In the genomic region with DNA sequence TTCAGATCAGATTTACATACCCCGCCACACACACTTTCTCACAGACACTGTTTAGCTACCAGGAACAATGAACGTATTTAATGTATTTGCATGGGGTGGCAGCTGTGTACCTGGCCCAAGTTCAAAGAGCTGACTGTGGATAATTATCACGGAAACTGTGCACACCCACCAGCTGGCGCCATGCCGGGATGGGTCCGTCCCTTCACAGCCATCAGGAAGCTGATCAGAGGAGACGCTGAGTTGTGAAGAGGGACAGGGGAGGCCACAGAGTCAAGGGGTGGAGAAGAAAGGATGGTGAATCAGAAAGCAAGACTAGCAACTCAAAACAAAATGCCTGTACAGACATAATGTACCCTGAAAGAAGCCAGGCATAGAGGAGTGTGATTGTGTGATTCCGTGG, we compare ENCODE assay signal across 10 cellular contexts. TPM values are rescaled to one million over a fixed set of nuclear protein-coding genes. Genes with fewer than 3 reads are reported as not detected.
DNase-seq lines count a peak whose midpoint lies in the region; ATAC-seq and TF ChIP-seq lines count a peak whose summit lies in the region.
"Had no signal": no experiment of that assay in that cellular context is flagged by ENCODE, and none has a peak within 500 bp of the region (broad histone marks: within the 10 kb centered on the region; RNA-seq: fewer than 3 reads in every experiment).

No MANE protein-coding gene starts in this region.

- H3K4me3 ChIP-seq in GM12865 (ENCODE audit: low read depth, low read length) (no peak overlapping the region), H7 (ENCODE audit: insufficient read depth, low read depth, low read length) (no peak overlapping the region)

- no peak for ATAC-seq in HG02840 (IDR thresholded peaks at IDR 0.05; ENCODE audit: low FRiP score, unreplicated experiment)
- ATAC-seq: left lobe of liver had no signal

- TF ChIP-seq CTCF in GM12865 (IDR thresholded peaks at IDR 0.05; ENCODE audit: insufficient read depth, low read depth, low read length, missing control alignments), result no peak

- no peaks in the 10 kb centered on the region for H3K27me3 ChIP-seq in H7 (ENCODE audit: control insufficient read depth, insufficient read depth, low read length)

- no peaks in the 10 kb centered on the region for H3K36me3 ChIP-seq in H7 (replicated peaks; ENCODE audit: control insufficient read depth, insufficient read depth, low read length)

- DNase-seq in GM12865 (ENCODE audit: low read depth) (peak; percentile 40), NCI-H1105 treated with DMSO at 0.1 percent for 48 hours (lab: John Stamatoyannopoulos, UW) (peak; percentile 82), pons (ENCODE audit: low spot score) (peak; percentile 68), H7 (no peak), GF-D8 (lab: John Stamatoyannopoulos, UW) (no peak), glomerular visceral epithelial cell (ENCODE audit: extremely low spot score) (no peak)
- peak; percentile 29 for DNase-seq in activated T-cell treated with anti-CD3 and anti-CD28 coated beads, Interleukin-2, amount 50 U/mL, for 1 hour
- DNase-seq: NCI-H1930 had no signal

RNA-seq across cellular contexts. Expression of a gene that starts 13.1 kb away (rescaled TPM):
- total RNA-seq in H7 (2014; rRNA removed; shearing (Covaris generic)), result 0.11 and 0.17 TPM in 2 replicates
- total RNA-seq: left lobe of liver had no signal

RNA-seq across cellular contexts. Expression of a gene that starts 49.0 kb away (rescaled TPM):
- not detected in 2 replicates for total RNA-seq in H7 (2014; rRNA removed; shearing (Covaris generic))

Comparison
In these comparisons a context has a peak if more than half of its experiments do, and no peak if none do; other contexts are left out.
1. DNase-seq: peak in GM12865 (single experiment), NCI-H1105 treated with DMSO at 0.1 percent for 48 hours (single experiment), activated T-cell treated with anti-CD3 and anti-CD28 coated beads, Interleukin-2, amount 50 U/mL, for 1 hour (single experiment) and pons (single experiment); none in H7 (single experiment), GF-D8 (single experiment) and glomerular visceral epithelial cell (single experiment).